ENCODE assay signal across 10 cellular contexts in genomic region chr5:27241564-27242257, GRCh38.
DNase-seq lines count a peak whose midpoint lies in the region; ATAC-seq and TF ChIP-seq lines count a peak whose summit lies in the region.
"Had no signal": no experiment of that assay in that cellular context is flagged by ENCODE, and none has a peak within 500 bp of the region (broad histone marks: within the 10 kb centered on the region; RNA-seq: fewer than 3 reads in every experiment).

No MANE protein-coding gene starts in this region.

- 62% methylated on average over 5 of the region's 5 CpGs for WGBS in hepatocyte (ENCODE audit: low lambda C conversion rate, missing lambda C conversion rate)

- H3K4me1 ChIP-seq in hepatocyte (ENCODE audit: insufficient read depth): no peaks in the 10 kb centered on the region

- H3K27ac ChIP-seq in hepatocyte: peak overlapping the region; percentile 30

- no peaks in the 10 kb centered on the region for H4K20me1 ChIP-seq in hepatocyte (ENCODE audit: insufficient read depth, poor library complexity, severe bottlenecking)

- no peaks in the 10 kb centered on the region for H3K9me2 ChIP-seq in hepatocyte (replicated peaks; ENCODE audit: insufficient read depth)

- no peaks in the 10 kb centered on the region for H3K27me3 ChIP-seq in hepatocyte
- H3K27me3 ChIP-seq: MG63 had no signal

- TF ChIP-seq CTCF in AG04449 (IDR thresholded peaks at IDR 0.05; ENCODE audit: insufficient read depth, low read length, missing control alignments): peak; percentile 20
- TF ChIP-seq CTCF in hepatocyte (IDR thresholded peaks at IDR 0.05; ENCODE audit: poor library complexity): no peak
- no peak for TF ChIP-seq CTCF in GM10266 (IDR thresholded peaks at IDR 0.05; ENCODE audit: control insufficient read depth, insufficient read depth, low read depth, missing control alignments)

- POLR2A ChIA-PET in AG04449 (lab: Yijun Ruan, JAX): no interaction called here

- no peak for TF ChIP-seq RAD21 in Ishikawa (IDR thresholded peaks at IDR 0.05; ENCODE audit: low read depth)

- H2AFZ ChIP-seq in hepatocyte: no peak overlapping the region

- H3K4me2 ChIP-seq in hepatocyte: no peak overlapping the region

- peak; percentile 75; the same call in 1 of the 2 replicates for TF ChIP-seq EP300 in Ishikawa (IDR thresholded peaks at IDR 0.05; ENCODE audit: borderline replicate concordance)

- no peaks in the 10 kb centered on the region for H3K36me3 ChIP-seq in hepatocyte (replicated peaks; ENCODE audit: insufficient read depth, low read depth)
- H3K36me3 ChIP-seq: MG63 had no signal

- CTCF ChIA-PET in AG04449 (lab: Yijun Ruan, JAX): no interaction called here

- H3K4me3 ChIP-seq in AG04449 (ENCODE audit: low read depth, low read length) (no peak overlapping the region), hepatocyte (no peak overlapping the region)
- H3K4me3 ChIP-seq: MG63 had no signal

- no peaks in the 10 kb centered on the region for H3K9me3 ChIP-seq in hepatocyte (ENCODE audit: low read depth)

- ATAC-seq in HG02623 (IDR thresholded peaks at IDR 0.05; ENCODE audit: unreplicated experiment) (no peak), HG03521 (IDR thresholded peaks at IDR 0.05; ENCODE audit: unreplicated experiment) (no peak)

- H3K79me2 ChIP-seq in hepatocyte: no peaks in the 10 kb centered on the region

- peak; percentile 95 for DNase-seq in AG04449 (ENCODE audit: low read depth, low spot score)
- peak; percentile 29 for DNase-seq in T1000 (lab: John Stamatoyannopoulos, UW)
- peak; percentile 51 for DNase-seq in hepatocyte (ENCODE audit: low spot score)
- DNase-seq in GM10266 (ENCODE audit: extremely low spot score): no peak
- DNase-seq in COLO829 (ENCODE audit: low spot score): no peak
- DNase-seq: COR-L47, MG63 had no signal

TF ChIP-seq in Ishikawa, 13 proteins besides CTCF, POLR2A, EP300 and RAD21:
- no peak for TF ChIP-seq ZBTB7A (IDR thresholded peaks at IDR 0.05; ENCODE audit: low read depth)
- TF ChIP-seq TCF12 (IDR thresholded peaks at IDR 0.05; ENCODE audit: low read depth): no peak; the same call in 1 of the 2 replicates
- TF ChIP-seq TAF1 (IDR thresholded peaks at IDR 0.05; ENCODE audit: low read depth): no peak
- peak; percentile 93 for TF ChIP-seq CEBPB (IDR thresholded peaks at IDR 0.05)
- peak; percentile 54 for TF ChIP-seq NFIC (IDR thresholded peaks at IDR 0.05)
- peak; percentile 62 for TF ChIP-seq FOXM1 (IDR thresholded peaks at IDR 0.05; ENCODE audit: borderline replicate concordance, low read depth)
- no peak for TF ChIP-seq EGR1 (IDR thresholded peaks at IDR 0.05)
- no peak for TF ChIP-seq REST (IDR thresholded peaks at IDR 0.05; ENCODE audit: low read depth)
- no peak for TF ChIP-seq YY1 (IDR thresholded peaks at IDR 0.05; ENCODE audit: low read depth)
- TF ChIP-seq MAX (IDR thresholded peaks at IDR 0.05): no peak
- peak; percentile 89 for TF ChIP-seq TEAD4 (IDR thresholded peaks at IDR 0.05)
- TF ChIP-seq USF1 (IDR thresholded peaks at IDR 0.05): no peak
- TF ChIP-seq CREB1 (IDR thresholded peaks at IDR 0.05; ENCODE audit: low read depth): no peak

Comparison
In these comparisons a context has a peak if more than half of its experiments do, and no peak if none do; other contexts are left out.
1. DNase-seq: peak in AG04449 (single experiment), T1000 (single experiment) and hepatocyte (single experiment); none in GM10266 (single experiment) and COLO829 (single experiment).